In the genomic region with DNA sequence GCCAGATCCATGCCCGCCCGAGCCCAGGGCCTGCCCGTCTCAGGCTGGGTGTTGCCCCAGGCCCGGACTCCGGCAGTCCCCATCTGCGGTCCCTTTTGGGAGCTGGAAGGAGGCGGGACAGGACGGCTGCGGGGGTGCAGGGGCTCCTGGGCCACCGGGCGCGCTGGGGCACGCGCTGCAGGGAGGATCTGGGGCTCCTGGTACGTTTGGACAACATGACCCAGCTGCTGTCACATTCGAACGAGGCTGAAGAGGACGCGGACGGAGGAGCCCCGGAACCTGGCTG, we compare ENCODE assay signal across 8 cellular contexts. TPM values are rescaled to one million over a fixed set of nuclear protein-coding genes. Genes with fewer than 3 reads are reported as not detected.
DNase-seq lines count a peak whose midpoint lies in the region; ATAC-seq and TF ChIP-seq lines count a peak whose summit lies in the region.

No MANE protein-coding gene starts in this region.

- H3K9ac ChIP-seq in mesenchymal stem cell (ENCODE audit: low read length), result peak overlapping the region; percentile 92

- TF ChIP-seq POLR2A in body of pancreas (IDR thresholded peaks at IDR 0.05) (no peak), vagina (IDR thresholded peaks at IDR 0.05) (no peak)

- peak overlapping the region; percentile 85 for H4K91ac ChIP-seq in mesenchymal stem cell (ENCODE audit: low read length)

- peak overlapping the region; percentile 54 to 57 for H2BK12ac ChIP-seq in mesenchymal stem cell (ENCODE audit: low read length in 2 of 2)

- peak overlapping the region; percentile 21 for H2BK120ac ChIP-seq in mesenchymal stem cell (ENCODE audit: low read depth, low read length)

- peak overlapping the region; percentile 57 for H2AK5ac ChIP-seq in mesenchymal stem cell (ENCODE audit: low read length, severe bottlenecking)

- H4K8ac ChIP-seq in mesenchymal stem cell (ENCODE audit: low read length), result peak overlapping the region; percentile 21

- peak overlapping the region; percentile 90 to 91 for H3K4ac ChIP-seq in mesenchymal stem cell (ENCODE audit: low read depth in 1 of 2, low read length in 2 of 2)

- peak overlapping the region; percentile 54 to 71 for H3K4me3 ChIP-seq in body of pancreas
- peak overlapping the region; percentile 76 to 83 for H3K4me3 ChIP-seq in mesenchymal stem cell (ENCODE audit: insufficient read depth in 1 of 2, low read depth in 1 of 2, low read length in 2 of 2)
- peak overlapping the region; percentile 72 to 77 for H3K4me3 ChIP-seq in vagina

- ATAC-seq in GM18873 (IDR thresholded peaks at IDR 0.05; ENCODE audit: low FRiP score, unreplicated experiment), result peak; percentile 6
- ATAC-seq in HG03442 (IDR thresholded peaks at IDR 0.05; ENCODE audit: unreplicated experiment), result peak; percentile 3
- peak; percentile 21 for ATAC-seq in body of pancreas
- ATAC-seq in HG03097 (IDR thresholded peaks at IDR 0.05; ENCODE audit: low FRiP score, unreplicated experiment), result no peak

- DNase-seq in body of pancreas (peak in 2 of 4 donors; percentile 43 to 52), mesenchymal stem cell (no peak), vagina (ENCODE audit: extremely low spot score in 2 of 2) (no peak), OCI-M1 (lab: John Stamatoyannopoulos, UW) (no peak)
- DNase-seq in stimulated activated naive CD4-positive, alpha-beta T cell treated with Interleukin-2 at 50 U/mL for 16 hours (lab: John Stamatoyannopoulos, UW), result no peak

- H3K18ac ChIP-seq in mesenchymal stem cell (ENCODE audit: low read depth in 1 of 2, low read length in 2 of 2), result peak overlapping the region; percentile 81 to 94

- peak overlapping the region; percentile 72 for H3K4me2 ChIP-seq in mesenchymal stem cell (ENCODE audit: low read length, poor library complexity, severe bottlenecking)

- no peak for TF ChIP-seq CTCF in body of pancreas (IDR thresholded peaks at IDR 0.05)
- TF ChIP-seq CTCF in vagina (IDR thresholded peaks at IDR 0.05), result no peak

- H3K27ac ChIP-seq in body of pancreas, result peak overlapping the region; percentile 81 to 95 (median 88)
- H3K27ac ChIP-seq in mesenchymal stem cell (ENCODE audit: low read length, poor library complexity, severe bottlenecking), result no peak overlapping the region
- peak overlapping the region; percentile 95 for H3K27ac ChIP-seq in vagina

- H3K79me1 ChIP-seq in mesenchymal stem cell (replicated peaks; ENCODE audit: low read length, poor library complexity, severe bottlenecking), result peaks cover 14% of the 10 kb centered on the region

- WGBS in body of pancreas, 2 donors, result 4% methylated on average over 21 of the region's 21 CpGs; no CpG with 5 or more reads in 1 of the 2 donors
- WGBS in mesenchymal stem cell, result 23% methylated on average over 19 of the region's 21 CpGs

- H3K23ac ChIP-seq in mesenchymal stem cell (ENCODE audit: low read length in 2 of 2), result peak overlapping the region in 1 of 2 experiments; percentile 92

- no peaks in the 10 kb centered on the region for H3K9me3 ChIP-seq in body of pancreas
- no peaks in the 10 kb centered on the region for H3K9me3 ChIP-seq in mesenchymal stem cell (ENCODE audit: control insufficient read depth, low read length)
- H3K9me3 ChIP-seq in vagina, result no peaks in the 10 kb centered on the region

- intact Hi-C loops in body of pancreas (cut with DNase I), result no loop called here
- intact Hi-C loops in vagina (cut with DNase I), result loop anchor here (5.0 kb wide), 1 partner anchor 131 kb away; a partner anchor contains a TSS

- H2BK15ac ChIP-seq in mesenchymal stem cell (ENCODE audit: low read depth, poor library complexity, severe bottlenecking), result peak overlapping the region; percentile 77

- peak overlapping the region; percentile 36 for H2BK5ac ChIP-seq in mesenchymal stem cell (ENCODE audit: low read depth, low read length, poor library complexity, severe bottlenecking)

- H3K27me3 ChIP-seq in body of pancreas, result no peaks in the 10 kb centered on the region
- no peaks in the 10 kb centered on the region for H3K27me3 ChIP-seq in mesenchymal stem cell (ENCODE audit: control insufficient read depth in 1 of 2, insufficient read depth in 1 of 2, low read length in 2 of 2)
- no peaks in the 10 kb centered on the region for H3K27me3 ChIP-seq in vagina

- peaks cover 39% of the 10 kb centered on the region for H3K4me1 ChIP-seq in body of pancreas
- H3K4me1 ChIP-seq in mesenchymal stem cell (ENCODE audit: control insufficient read depth, insufficient read depth, low read depth, low read length), result peaks cover 25% of the 10 kb centered on the region
- peaks cover 37% of the 10 kb centered on the region for H3K4me1 ChIP-seq in vagina

- H2AFZ ChIP-seq in mesenchymal stem cell (ENCODE audit: low read depth, low read length), result peak overlapping the region; percentile 85

- peak overlapping the region in 1 of 2 experiments; percentile 79 for H3K14ac ChIP-seq in mesenchymal stem cell (ENCODE audit: low read length in 2 of 2)

- no peaks in the 10 kb centered on the region for H3K36me3 ChIP-seq in body of pancreas (replicated peaks in 1 of 2; ENCODE audit: insufficient read depth in 1 of 2, low read depth in 2 of 2)
- peaks cover 0 to 8% of the 10 kb centered on the region in 2 experiments for H3K36me3 ChIP-seq in mesenchymal stem cell (ENCODE audit: control insufficient read depth in 1 of 2, insufficient read depth in 2 of 2, low read depth in 1 of 2, low read length in 2 of 2)
- no peaks in the 10 kb centered on the region for H3K36me3 ChIP-seq in vagina

RNA-seq across cellular contexts. Expression of a gene that starts 6.6 kb away (rescaled TPM):
- 1 to 10 TPM; 1.0 to 4.3 TPM for total RNA-seq in body of pancreas
- 0.25 TPM for polyA plus RNA-seq in mesenchymal stem cell (2013, experiment 1 of 2)
- polyA plus RNA-seq in mesenchymal stem cell (2013, experiment 2 of 2), result 0.25 TPM
- total RNA-seq in vagina, result 0.49 TPM

RNA-seq across cellular contexts. Expression of a gene that starts 10.6 kb away (rescaled TPM):
- 100 to 1,000 TPM in 1 of 2 donors, 10 to 100 TPM in 1; 65.6 to 107 TPM for total RNA-seq in body of pancreas
- polyA plus RNA-seq in mesenchymal stem cell (2013, experiment 1 of 2), result 0.95 TPM
- polyA plus RNA-seq in mesenchymal stem cell (2013, experiment 2 of 2), result 1.1 TPM
- 5.9 TPM for total RNA-seq in vagina

RNA-seq across cellular contexts. Expression of a gene that starts 17.6 kb away (rescaled TPM):
- total RNA-seq in body of pancreas (10 to 100 TPM; 71.3 to 79.1 TPM), vagina (159 TPM)
- 252 TPM for polyA plus RNA-seq in mesenchymal stem cell (2013, experiment 1 of 2)
- 253 TPM for polyA plus RNA-seq in mesenchymal stem cell (2013, experiment 2 of 2)
